ENCODE assay signal across 10 cellular contexts in genomic region chr6:168032383-168032760, GRCh38. TPM values are rescaled to one million over a fixed set of nuclear protein-coding genes. Genes with fewer than 3 reads are reported as not detected.
A peak's percentile ranks its signal among the peaks of the same experiment; 100 is the strongest.
DNase-seq lines count a peak whose midpoint lies in the region; ATAC-seq and TF ChIP-seq lines count a peak whose summit lies in the region.
"Had no signal": no experiment of that assay in that cellular context is flagged by ENCODE, and none has a peak within 500 bp of the region (broad histone marks: within the 10 kb centered on the region; RNA-seq: fewer than 3 reads in every experiment).

No MANE protein-coding gene starts in this region.

- no peaks in the 10 kb centered on the region for H3K79me2 ChIP-seq in ACC112 (ENCODE audit: control insufficient read depth, insufficient read depth, low read length, unreplicated experiment)

- TF ChIP-seq CTCF in choroid plexus epithelial cell (conservative IDR thresholded peaks at IDR 0.05; ENCODE audit: low read depth, low read length) (peak; percentile 70), coronary artery (IDR thresholded peaks at IDR 0.05) (no peak), GM13976 (IDR thresholded peaks at IDR 0.05; ENCODE audit: borderline replicate concordance, control extremely low read depth, extremely low read depth, insufficient read depth, missing control alignments) (no peak)

- no peaks in the 10 kb centered on the region for H3K36me3 ChIP-seq in ACC112 (ENCODE audit: insufficient read depth, low read length)

- ATAC-seq in HG03135 (IDR thresholded peaks at IDR 0.05; ENCODE audit: unreplicated experiment): no peak
- no peak for ATAC-seq in GM21526 (IDR thresholded peaks at IDR 0.05; ENCODE audit: low FRiP score, unreplicated experiment)

- no peaks in the 10 kb centered on the region for H3K27me3 ChIP-seq in ACC112 (ENCODE audit: insufficient read depth, low read length)

- peaks cover 18% of the 10 kb centered on the region for H3K4me1 ChIP-seq in ACC112 (ENCODE audit: control insufficient read depth, insufficient read depth, low read length, unreplicated experiment)

- no peak overlapping the region for H2AFZ ChIP-seq in ACC112 (ENCODE audit: low read length, unreplicated experiment)

- no peak overlapping the region for H3K4me3 ChIP-seq in ACC112 (ENCODE audit: low read depth, low read length)
- no peak overlapping the region for H3K4me3 ChIP-seq in choroid plexus epithelial cell (ENCODE audit: low read depth, low read length)
- H3K4me3 ChIP-seq in coronary artery: no peak overlapping the region

- peak overlapping the region; percentile 44 for H3K27ac ChIP-seq in ACC112 (ENCODE audit: low read depth, low read length)
- H3K27ac ChIP-seq in coronary artery: peak overlapping the region in 1 of 2 donors; percentile 41

- in situ Hi-C loops in GM13976 (cut with MboI; ENCODE audit: low sequenced_read_pairs, unreplicated experiment): no loop called here

- DNase-seq in LHCN-M2 (ENCODE audit: low read depth) (peak; percentile 52), choroid plexus epithelial cell (ENCODE audit: low read depth) (peak; percentile 80), medulla oblongata (ENCODE audit: extremely low spot score) (peak; percentile 20), coronary artery (ENCODE audit: low spot score) (no peak), GM13976 (ENCODE audit: low spot score) (no peak)
- DNase-seq: caudate nucleus; CD4-positive, CD25-positive, alpha-beta regulatory T cell had no signal

RNA-seq across cellular contexts. Expression of gene KIF25, which starts 34.9 kb away (rescaled TPM):
- not detected in 2 replicates for total RNA-seq in LHCN-M2 (2014; rRNA removed)
- polyA plus RNA-seq in LHCN-M2 (2012): 0.11 TPM
- total RNA-seq: CD4-positive, CD25-positive, alpha-beta regulatory T cell had no signal
- polyA plus RNA-seq: CD4-positive, CD25-positive, alpha-beta regulatory T cell had no signal

RNA-seq across cellular contexts. Expression of gene FRMD1, which starts 46.6 kb away (rescaled TPM):
- not detected in 2 replicates for total RNA-seq in LHCN-M2 (2014; rRNA removed)
- not detected for polyA plus RNA-seq in LHCN-M2 (2012)
- total RNA-seq: CD4-positive, CD25-positive, alpha-beta regulatory T cell had no signal
- polyA plus RNA-seq: CD4-positive, CD25-positive, alpha-beta regulatory T cell had no signal

Comparison
In these comparisons a context has a peak if more than half of its experiments do, and no peak if none do; other contexts are left out.
1. DNase-seq: peak in LHCN-M2 (single experiment), choroid plexus epithelial cell (single experiment) and medulla oblongata (single experiment); none in coronary artery (single experiment) and GM13976 (single experiment).